ENCODE assay signal across 13 cellular contexts in the genomic region with DNA sequence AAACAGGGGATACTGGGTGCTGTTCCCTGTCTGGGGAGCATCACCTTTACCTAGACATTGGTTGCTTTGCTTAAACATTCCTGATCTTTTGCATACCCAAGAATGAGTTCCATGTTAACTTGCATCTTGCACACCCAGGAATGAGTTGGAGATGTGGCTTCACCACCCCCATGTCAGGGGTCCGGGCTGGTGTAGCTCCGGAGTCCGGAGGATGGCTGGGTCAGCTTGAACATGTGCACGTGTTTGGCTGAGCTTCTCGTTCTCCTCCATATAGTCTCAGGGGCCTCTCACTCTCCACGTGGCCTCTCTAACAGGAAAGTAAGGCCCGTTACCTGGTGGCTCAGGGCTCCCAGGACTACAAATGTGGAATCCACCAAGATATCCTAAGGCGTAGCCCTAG.
"Had no signal": no experiment of that assay in that cellular context is flagged by ENCODE, and none has a peak within 500 bp of the region (broad histone marks: within the 10 kb centered on the region; RNA-seq: fewer than 3 reads in every experiment).

No MANE protein-coding gene starts in this region.

- H3K27ac Mint-ChIP-seq: activated T-helper 1 cell treated with anti-CD3 and anti-CD28 coated beads, Interleukin-12 subunit alpha, Interleukin-12 subunit beta, Interleukin-2, Interleukin-4 antibody, amounts not matched to agents 30 ng/mL and 10 ng/mL and 1 ng/mL, durations not matched to agents 14 hours and 24 hours and 36 hours; nephron had no signal

- ATAC-seq: gastroesophageal sphincter had no signal

- H3K4me3 ChIP-seq: gastroesophageal sphincter, skin epidermis had no signal

- H3K4me1 ChIP-seq: gastroesophageal sphincter had no signal

- H3K9me3 ChIP-seq: gastroesophageal sphincter had no signal

- H3K9me3 Mint-ChIP-seq: activated T-helper 1 cell treated with anti-CD3 and anti-CD28 coated beads, Interleukin-12 subunit alpha, Interleukin-12 subunit beta, Interleukin-2, Interleukin-4 antibody, amounts not matched to agents 30 ng/mL and 10 ng/mL and 1 ng/mL, durations not matched to agents 14 hours and 24 hours and 36 hours; nephron had no signal

- DNase-seq: activated CD4-positive, alpha-beta T cell treated with anti-CD3 and anti-CD28 coated beads, Interleukin-2, amount 50 U/mL, for 1 hour; activated CD4-positive, CD25-positive, alpha-beta regulatory T cell; activated CD8-positive, alpha-beta memory T cell treated with anti-CD3 and anti-CD28 coated beads for 24 hours; mammary epithelial cell; occipital lobe; stimulated activated CD4-positive, alpha-beta T cell treated with anti-CD3 and anti-CD28 coated beads, Interleukin-4, amount 100 ng/mL, for 4 hours; stimulated activated CD8-positive, alpha-beta memory T cell treated with anti-CD3 and anti-CD28 coated beads, Interleukin-4, amount 100 ng/mL, for 48 hours; T-helper 2 cell had no signal

- H3K4me1 Mint-ChIP-seq: nephron had no signal

- H3K4me3 Mint-ChIP-seq: activated T-helper 1 cell treated with anti-CD3 and anti-CD28 coated beads, Interleukin-12 subunit alpha, Interleukin-12 subunit beta, Interleukin-2, Interleukin-4 antibody, amounts not matched to agents 30 ng/mL and 10 ng/mL and 1 ng/mL, durations not matched to agents 14 hours and 24 hours and 36 hours; nephron had no signal

- H3K27ac ChIP-seq: epithelial cell of prostate, gastroesophageal sphincter had no signal

- H3K36me3 ChIP-seq: gastroesophageal sphincter had no signal

- H3K27me3 ChIP-seq: gastroesophageal sphincter had no signal
